ENCODE assay signal across 8 cellular contexts in the genomic region with DNA sequence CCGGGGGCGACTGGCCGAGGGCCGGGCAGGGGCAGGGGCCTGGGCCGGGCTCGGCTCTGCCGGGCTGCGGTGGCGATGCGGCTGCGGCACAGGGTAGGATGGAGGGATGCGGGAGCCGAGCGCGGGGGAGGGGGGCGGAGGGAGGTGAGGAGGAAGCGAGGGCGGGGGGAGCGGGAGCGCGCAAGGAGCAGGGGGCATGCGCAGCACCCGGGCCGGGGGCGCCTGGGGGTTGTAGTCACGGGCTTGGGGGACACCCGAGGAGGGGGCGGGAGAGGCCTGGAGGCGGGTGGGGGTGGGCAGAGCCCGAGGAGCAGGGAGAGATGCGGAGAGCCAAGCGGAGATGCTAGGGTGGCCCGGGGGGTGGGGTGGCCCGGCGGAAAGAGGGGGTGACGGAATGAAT. TPM values are rescaled to one million over a fixed set of nuclear protein-coding genes. Genes with fewer than 3 reads are reported as not detected.
DNase-seq lines count a peak whose midpoint lies in the region; ATAC-seq and TF ChIP-seq lines count a peak whose summit lies in the region.

STX1B (minus strand) TSS at position 100 of the 400 bp plus-strand sequence. CDS start 242 bp downstream, outside the sequence.

- H3K4me3 ChIP-seq in retinal pigment epithelial cell (ENCODE audit: low read length), result peak within 1 kb of the TSS; percentile 45

- CTCF ChIA-PET in HEK293T (lab: Yijun Ruan, JAX), result no interaction called here

- TF ChIP-seq CTCF in retinal pigment epithelial cell (conservative IDR thresholded peaks at IDR 0.05; ENCODE audit: low read depth, low read length), result no peak

- peak; percentile 74 for DNase-seq in HEK293T (ENCODE audit: extremely low spot score)
- DNase-seq in activated CD4-positive, alpha-beta T cell treated with anti-CD3 and anti-CD28 coated beads for 48 hours, result peak; percentile 47
- no peak for DNase-seq in retinal pigment epithelial cell (ENCODE audit: low read depth)
- DNase-seq in A172 (ENCODE audit: low spot score), result no peak
- no peak for DNase-seq in germinal center (ENCODE audit: low spot score)
- no peak for DNase-seq in DMS53 (lab: John Stamatoyannopoulos, UW)

- POLR2A ChIA-PET in HEK293T (lab: Yijun Ruan, JAX), result no interaction called here

- peak within 1 kb of the TSS; percentile 39 for H3K27ac ChIP-seq in cingulate gyrus (ENCODE audit: low read depth, low read length)

- ATAC-seq in GM18519 (IDR thresholded peaks at IDR 0.05; ENCODE audit: low FRiP score, unreplicated experiment), result no peak

TF ChIP-seq in HEK293T, 16 proteins besides CTCF, POLR2A, EP300 and RAD21:
- TF ChIP-seq HDGF (IDR thresholded peaks at IDR 0.05; ENCODE audit: borderline replicate concordance) (no peak), NFRKB (IDR thresholded peaks at IDR 0.05) (no peak), ZNF384 (IDR thresholded peaks at IDR 0.05) (no peak), SP1 (IDR thresholded peaks at IDR 0.05) (no peak), L3MBTL2 (conservative IDR thresholded peaks at IDR 0.05) (no peak), LEF1 (IDR thresholded peaks at IDR 0.05; ENCODE audit: borderline replicate concordance) (no peak), FOXK2 (IDR thresholded peaks at IDR 0.05) (no peak), TARDBP (IDR thresholded peaks at IDR 0.05) (no peak)
TF ChIP-seq in HEK293T: peak in this region for 0.

RNA-seq across cellular contexts. Expression of gene STX1B, which starts in this region (rescaled TPM):
- total RNA-seq in A172 (2014; rRNA removed; shearing (Covaris generic)), result 0.26 and 3.5 TPM in 2 replicates

Comparison
In these comparisons a context has a peak if more than half of its experiments do, and no peak if none do; other contexts are left out.
1. DNase-seq: peak in HEK293T (single experiment) and activated CD4-positive, alpha-beta T cell treated with anti-CD3 and anti-CD28 coated beads for 48 hours (single experiment); none in retinal pigment epithelial cell (single experiment), A172 (single experiment), germinal center (single experiment) and DMS53 (single experiment).